ENCODE assay signal across 2 cellular contexts in the genomic region with DNA sequence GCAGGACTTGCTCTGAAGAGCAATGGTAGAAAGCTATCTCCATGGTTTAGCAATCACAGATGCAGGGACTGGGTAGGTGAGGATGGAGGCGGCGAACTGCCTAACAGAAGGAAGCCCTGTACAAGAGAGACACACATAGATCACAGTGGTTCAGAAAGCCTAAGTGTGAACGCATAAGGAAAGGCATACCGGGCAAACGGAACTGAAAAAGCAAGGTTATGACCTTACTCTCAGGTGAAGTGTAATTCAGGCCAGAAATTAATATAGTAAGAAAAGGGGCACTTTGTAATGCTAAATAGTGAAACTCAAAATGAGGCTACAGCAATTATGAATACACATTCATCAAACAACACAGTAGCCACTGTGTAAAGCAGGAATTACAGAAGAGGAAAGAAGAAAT.
TF ChIP-seq lines count a peak whose summit lies in the region.

No MANE protein-coding gene starts in this region.

TF ChIP-seq in IMR-90, 13 proteins besides CTCF, POLR2A, EP300 and RAD21:
- TF ChIP-seq RCOR1 (IDR thresholded peaks at IDR 0.05; ENCODE audit: insufficient replicate concordance, low read length) (no peak), NFE2L2 (IDR thresholded peaks at IDR 0.05; ENCODE audit: low read depth, low read length) (no peak)

TF ChIP-seq in GM12878, 131 proteins besides CTCF, POLR2A, EP300 and RAD21:
- TF ChIP-seq NR2F1 (conservative IDR thresholded peaks at IDR 0.05) (peak; percentile 64), CBX5 (IDR thresholded peaks at IDR 0.05; ENCODE audit: low read depth) (no peak)
